ENCODE assay signal across 15 cellular contexts in genomic region chr11:801097-801780, GRCh38. TPM values are rescaled to one million over a fixed set of nuclear protein-coding genes. Genes with fewer than 3 reads are reported as not detected.
DNase-seq lines count a peak whose midpoint lies in the region; ATAC-seq and TF ChIP-seq lines count a peak whose summit lies in the region.
"Had no signal": no experiment of that assay in that cellular context is flagged by ENCODE, and none has a peak within 500 bp of the region (broad histone marks: within the 10 kb centered on the region; RNA-seq: fewer than 3 reads in every experiment).

No MANE protein-coding gene starts in this region.

- no peak for TF ChIP-seq CTCF in HEK293 (tag by site-specific recombination; IDR thresholded peaks at IDR 0.05)

- H3K27ac ChIP-seq in HEK293 (ENCODE audit: extremely low read depth, low read depth, low read length), result no peak overlapping the region

- POLR2A ChIA-PET in HEK293 (lab: Yijun Ruan, JAX), result interaction anchor here (0.5 to 1.1 kb wide), 3 partner anchors 18 to 265 kb away, joined by 3 to 8 read pairs (median 3); partner anchors contain the start of gene GATD1

- DNase-seq in activated T-helper 2 cell treated with anti-CD3 and anti-CD28 coated beads, Interferon-gamma antibody, Interleukin-2, Interleukin-4, amounts not matched to agents 10 μg/mL and 5 μg/mL and 100 μg/mL, durations not matched to agents 14 hours and 24 hours and 36 hours (ENCODE audit: low spot score), result no peak
- DNase-seq in NCI-H510A (lab: John Stamatoyannopoulos, UW), result no peak
- DNase-seq: BE2C; CD4-positive, alpha-beta memory T cell; DMS79 treated with DMSO at 0.1 percent for 48 hours; H9; NCI-H1417 treated with DMSO at 0.1 percent for 48 hours; NCI-H2029 treated with DMSO at 0.1 percent for 48 hours; NCI-H524; SHP77 had no signal

- H3K4me1 ChIP-seq in HEK293 (ENCODE audit: control insufficient read depth, insufficient read depth, low read length), result peaks cover 2% of the 10 kb centered on the region; the same call in 1 of the 2 replicates

- no peak overlapping the region for H3K27ac Mint-ChIP-seq in activated T-helper 2 cell treated with anti-CD3 and anti-CD28 coated beads, Interferon-gamma antibody, Interleukin-2, Interleukin-4, amounts not matched to agents 10 μg/mL and 5 μg/mL and 100 μg/mL, durations not matched to agents 14 hours and 24 hours and 36 hours
- H3K27ac Mint-ChIP-seq: CD4-positive, alpha-beta memory T cell; H9; IgD-negative memory B cell had no signal

- H3K27me3 Mint-ChIP-seq in activated T-helper 2 cell treated with anti-CD3 and anti-CD28 coated beads, Interferon-gamma antibody, Interleukin-2, Interleukin-4, amounts not matched to agents 10 μg/mL and 5 μg/mL and 100 μg/mL, durations not matched to agents 14 hours and 24 hours and 36 hours (ENCODE audit: low read depth), result no peaks in the 10 kb centered on the region
- H3K27me3 Mint-ChIP-seq: CD4-positive, alpha-beta memory T cell; IgD-negative memory B cell had no signal

- peak overlapping the region; percentile 0 for H3K4me3 Mint-ChIP-seq in activated T-helper 2 cell treated with anti-CD3 and anti-CD28 coated beads, Interferon-gamma antibody, Interleukin-2, Interleukin-4, amounts not matched to agents 10 μg/mL and 5 μg/mL and 100 μg/mL, durations not matched to agents 14 hours and 24 hours and 36 hours (ENCODE audit: low read depth)
- H3K4me3 Mint-ChIP-seq: H9 had no signal

- no peak for ATAC-seq in HG03457 (IDR thresholded peaks at IDR 0.05; ENCODE audit: unreplicated experiment)
- ATAC-seq: SK-N-SH treated with all-trans-retinoic acid at 6 μM for 48 hours had no signal

- peaks cover 0 to 54% of the 10 kb centered on the region in 2 experiments; a peak in 1 of 3 replicates for H3K36me3 ChIP-seq in HEK293 (ENCODE audit: control insufficient read depth in 2 of 2, insufficient read depth in 1 of 2, low read length in 2 of 2)
- H3K36me3 ChIP-seq: BE2C had no signal

- H3K9me3 ChIP-seq in HEK293 (ENCODE audit: control insufficient read depth, insufficient read depth, low read depth, low read length), result no peaks in the 10 kb centered on the region
- H3K9me3 ChIP-seq: BE2C had no signal

- intact Hi-C loops in activated T-helper 2 cell treated with anti-CD3 and anti-CD28 coated beads, Interferon-gamma antibody, Interleukin-2, Interleukin-4, amounts not matched to agents 10 μg/mL and 5 μg/mL and 100 μg/mL, durations not matched to agents 14 hours and 24 hours and 36 hours (cut with micrococcal nuclease), result no loop called here

- peaks cover 4% of the 10 kb centered on the region for H3K36me3 Mint-ChIP-seq in activated T-helper 2 cell treated with anti-CD3 and anti-CD28 coated beads, Interferon-gamma antibody, Interleukin-2, Interleukin-4, amounts not matched to agents 10 μg/mL and 5 μg/mL and 100 μg/mL, durations not matched to agents 14 hours and 24 hours and 36 hours (ENCODE audit: low read depth)
- H3K36me3 Mint-ChIP-seq: IgD-negative memory B cell had no signal

- CTCF ChIA-PET in HEK293 (lab: Yijun Ruan, JAX), result no interaction called here

- no peaks in the 10 kb centered on the region for H3K9me3 Mint-ChIP-seq in activated T-helper 2 cell treated with anti-CD3 and anti-CD28 coated beads, Interferon-gamma antibody, Interleukin-2, Interleukin-4, amounts not matched to agents 10 μg/mL and 5 μg/mL and 100 μg/mL, durations not matched to agents 14 hours and 24 hours and 36 hours
- H3K9me3 Mint-ChIP-seq: CD4-positive, alpha-beta memory T cell; H9; IgD-negative memory B cell had no signal

- no peak overlapping the region for H3K4me3 ChIP-seq in HEK293 (ENCODE audit: low read depth, low read length)

- H3K4me1 Mint-ChIP-seq in activated T-helper 2 cell treated with anti-CD3 and anti-CD28 coated beads, Interferon-gamma antibody, Interleukin-2, Interleukin-4, amounts not matched to agents 10 μg/mL and 5 μg/mL and 100 μg/mL, durations not matched to agents 14 hours and 24 hours and 36 hours (ENCODE audit: low read depth), result peaks cover 5% of the 10 kb centered on the region

TF ChIP-seq in HEK293, 187 proteins besides CTCF, POLR2A, EP300 and RAD21:
- TF ChIP-seq ZNF843 (tag by site-specific recombination; IDR thresholded peaks at IDR 0.05) (no peak), ZIC2 (tag by site-specific recombination; IDR thresholded peaks at IDR 0.05) (peak; percentile 71; the same call in 1 of the 2 replicates), SCRT2 (tag by site-specific recombination; IDR thresholded peaks at IDR 0.05) (peak; percentile 7), ZNF654 (tag by site-specific recombination; IDR thresholded peaks at IDR 0.05; ENCODE audit: low read depth) (no peak), ZNF521 (tag by site-specific recombination; IDR thresholded peaks at IDR 0.05) (no peak), ZEB2 (tag by site-specific recombination; IDR thresholded peaks at IDR 0.05) (0 out of 2 replicates have a peak, but pooled peaks have one; percentile 37), GLIS1 (tag by site-specific recombination; IDR thresholded peaks at IDR 0.05) (peak; percentile 81), BCL11B (tag by site-specific recombination; IDR thresholded peaks at IDR 0.05; ENCODE audit: low read depth) (0 out of 2 replicates have a peak, but pooled peaks have one; percentile 30)

RNA-seq across cellular contexts. Expression of gene SLC25A22, which starts 3.2 kb away (rescaled TPM):
- 58.7 and 64.5 TPM in 2 replicates for total RNA-seq in activated T-helper 2 cell treated with anti-CD3 and anti-CD28 coated beads, Interferon-gamma antibody, Interleukin-2, Interleukin-4, amounts not matched to agents 10 μg/mL and 5 μg/mL and 100 μg/mL, durations not matched to agents 14 hours and 24 hours and 36 hours

RNA-seq across cellular contexts. Expression of gene PIDD1, which starts 3.8 kb away (rescaled TPM):
- total RNA-seq in activated T-helper 2 cell treated with anti-CD3 and anti-CD28 coated beads, Interferon-gamma antibody, Interleukin-2, Interleukin-4, amounts not matched to agents 10 μg/mL and 5 μg/mL and 100 μg/mL, durations not matched to agents 14 hours and 24 hours and 36 hours, result 27.3 and 27.6 TPM in 2 replicates

RNA-seq across cellular contexts. Expression of gene RPLP2, which starts 8.5 kb away (rescaled TPM):
- 2,210 and 2,217 TPM in 2 replicates for total RNA-seq in activated T-helper 2 cell treated with anti-CD3 and anti-CD28 coated beads, Interferon-gamma antibody, Interleukin-2, Interleukin-4, amounts not matched to agents 10 μg/mL and 5 μg/mL and 100 μg/mL, durations not matched to agents 14 hours and 24 hours and 36 hours

RNA-seq across cellular contexts. Expression of gene CEND1, which starts 11.3 kb away (rescaled TPM):
- total RNA-seq in activated T-helper 2 cell treated with anti-CD3 and anti-CD28 coated beads, Interferon-gamma antibody, Interleukin-2, Interleukin-4, amounts not matched to agents 10 μg/mL and 5 μg/mL and 100 μg/mL, durations not matched to agents 14 hours and 24 hours and 36 hours, result 2.2 and 2.6 TPM in 2 replicates
- total RNA-seq: HT-29 had no signal

RNA-seq across cellular contexts. Expression of gene PNPLA2, which starts 17.5 kb away (rescaled TPM):
- 56.1 and 59.8 TPM in 2 replicates for total RNA-seq in activated T-helper 2 cell treated with anti-CD3 and anti-CD28 coated beads, Interferon-gamma antibody, Interleukin-2, Interleukin-4, amounts not matched to agents 10 μg/mL and 5 μg/mL and 100 μg/mL, durations not matched to agents 14 hours and 24 hours and 36 hours
